24 cellular contexts compared by ENCODE assay signal in genomic region chr12:76246611-76247010, GRCh38.
"Had no signal": no experiment of that assay in that cellular context is flagged by ENCODE, and none has a peak within 500 bp of the region (broad histone marks: within the 10 kb centered on the region; RNA-seq: fewer than 3 reads in every experiment).

No MANE protein-coding gene starts in this region.

- H3K4me1 Mint-ChIP-seq: activated CD4-positive, alpha-beta T cell treated with anti-CD3 and anti-CD28 coated beads for 36 hours; activated CD4-positive, alpha-beta T cell treated with anti-CD3 and anti-CD28 coated beads, Interleukin-2, amount 10 ng/mL, durations not matched to agents 24 days and 14 days had no signal

- H3K36me3 Mint-ChIP-seq: activated CD4-positive, alpha-beta memory T cell treated with anti-CD3 and anti-CD28 coated beads for 36 hours; activated naive CD8-positive, alpha-beta T cell had no signal

- H3K9me3 Mint-ChIP-seq: activated CD4-positive, alpha-beta memory T cell treated with anti-CD3 and anti-CD28 coated beads for 36 hours; activated CD4-positive, alpha-beta T cell treated with anti-CD3 and anti-CD28 coated beads, Interleukin-2, amount 10 ng/mL, durations not matched to agents 24 days and 14 days; activated T-cell treated with anti-CD3 and anti-CD28 coated beads, Interleukin-2, amount 50 U/mL, for 24 hours; activated T-cell treated with anti-CD3 and anti-CD28 coated beads, Interleukin-2, amount 50 U/mL, for 72 hours had no signal

- H3K4me3 Mint-ChIP-seq: activated CD4-positive, alpha-beta memory T cell treated with anti-CD3 and anti-CD28 coated beads for 36 hours; activated CD4-positive, alpha-beta T cell treated with anti-CD3 and anti-CD28 coated beads for 36 hours; activated CD4-positive, alpha-beta T cell treated with anti-CD3 and anti-CD28 coated beads, Interleukin-2, amount 10 ng/mL, durations not matched to agents 24 days and 14 days; activated naive CD8-positive, alpha-beta T cell; activated T-cell treated with anti-CD3 and anti-CD28 coated beads, Interleukin-2, amount 50 U/mL, for 24 hours; activated T-cell treated with anti-CD3 and anti-CD28 coated beads, Interleukin-2, amount 50 U/mL, for 72 hours had no signal

- H3K27ac Mint-ChIP-seq: activated CD4-positive, alpha-beta memory T cell treated with anti-CD3 and anti-CD28 coated beads for 36 hours; activated CD4-positive, alpha-beta T cell treated with anti-CD3 and anti-CD28 coated beads for 36 hours; activated CD4-positive, alpha-beta T cell treated with anti-CD3 and anti-CD28 coated beads, Interleukin-2, amount 10 ng/mL, durations not matched to agents 24 days and 14 days; activated naive CD8-positive, alpha-beta T cell; activated T-cell treated with anti-CD3 and anti-CD28 coated beads, Interleukin-2, amount 50 U/mL, for 24 hours; activated T-cell treated with anti-CD3 and anti-CD28 coated beads, Interleukin-2, amount 50 U/mL, for 72 hours had no signal

- DNase-seq: activated CD4-positive, alpha-beta memory T cell treated with anti-CD3 and anti-CD28 coated beads for 36 hours; activated CD4-positive, alpha-beta T cell treated with anti-CD3 and anti-CD28 coated beads for 36 hours; activated CD4-positive, alpha-beta T cell treated with anti-CD3 and anti-CD28 coated beads, Interleukin-2, amount 10 ng/mL, durations not matched to agents 24 days and 14 days; activated CD4-positive, CD25-positive, alpha-beta regulatory T cell; activated CD4-positive, CD25-positive, alpha-beta regulatory T cell treated with anti-CD3 and anti-CD28 coated beads, Interleukin-2, amount 50 U/mL, for 72 hours; activated CD8-positive, alpha-beta memory T cell treated with anti-CD3 and anti-CD28 coated beads, Interleukin-2, amount 50 U/mL, for 48 hours; activated effector memory CD4-positive, alpha-beta T cell treated with Interleukin-2 at 50 U/mL for 16 hours; activated gamma-delta T cell treated with Interleukin-2 at 50 U/mL for 16 hours; activated naive CD4-positive, alpha-beta T cell treated with anti-CD3 and anti-CD28 coated beads, Interleukin-2, amount 50 U/mL, for 16 hours; activated naive CD4-positive, alpha-beta T cell treated with Interleukin-2 at 50 U/mL for 16 hours; activated T-cell treated with anti-CD3 and anti-CD28 coated beads for 4 hours; activated T-cell treated with anti-CD3 and anti-CD28 coated beads, Interleukin-2, amount 50 U/mL, for 24 hours; activated T-cell treated with anti-CD3 and anti-CD28 coated beads, Interleukin-2, amount 50 U/mL, for 72 hours; amniotic stem cell; anterior cingulate cortex; brain microvascular endothelial cell; caudate nucleus; cortex of kidney; dermis blood vessel endothelial cell; effector CD4-positive, alpha-beta T cell; head of caudate nucleus; T-helper 2 cell had no signal

- H3K36me3 ChIP-seq: brain microvascular endothelial cell had no signal

- H3K27me3 ChIP-seq: brain microvascular endothelial cell had no signal

- ATAC-seq: activated CD4-positive, alpha-beta T cell treated with anti-CD3 and anti-CD28 coated beads for 36 hours; activated T-cell treated with anti-CD3 and anti-CD28 coated beads, Interleukin-2, amount 50 U/mL, for 72 hours had no signal

- H3K27ac ChIP-seq: brain microvascular endothelial cell, epithelial cell of prostate had no signal
